In the genomic region with DNA sequence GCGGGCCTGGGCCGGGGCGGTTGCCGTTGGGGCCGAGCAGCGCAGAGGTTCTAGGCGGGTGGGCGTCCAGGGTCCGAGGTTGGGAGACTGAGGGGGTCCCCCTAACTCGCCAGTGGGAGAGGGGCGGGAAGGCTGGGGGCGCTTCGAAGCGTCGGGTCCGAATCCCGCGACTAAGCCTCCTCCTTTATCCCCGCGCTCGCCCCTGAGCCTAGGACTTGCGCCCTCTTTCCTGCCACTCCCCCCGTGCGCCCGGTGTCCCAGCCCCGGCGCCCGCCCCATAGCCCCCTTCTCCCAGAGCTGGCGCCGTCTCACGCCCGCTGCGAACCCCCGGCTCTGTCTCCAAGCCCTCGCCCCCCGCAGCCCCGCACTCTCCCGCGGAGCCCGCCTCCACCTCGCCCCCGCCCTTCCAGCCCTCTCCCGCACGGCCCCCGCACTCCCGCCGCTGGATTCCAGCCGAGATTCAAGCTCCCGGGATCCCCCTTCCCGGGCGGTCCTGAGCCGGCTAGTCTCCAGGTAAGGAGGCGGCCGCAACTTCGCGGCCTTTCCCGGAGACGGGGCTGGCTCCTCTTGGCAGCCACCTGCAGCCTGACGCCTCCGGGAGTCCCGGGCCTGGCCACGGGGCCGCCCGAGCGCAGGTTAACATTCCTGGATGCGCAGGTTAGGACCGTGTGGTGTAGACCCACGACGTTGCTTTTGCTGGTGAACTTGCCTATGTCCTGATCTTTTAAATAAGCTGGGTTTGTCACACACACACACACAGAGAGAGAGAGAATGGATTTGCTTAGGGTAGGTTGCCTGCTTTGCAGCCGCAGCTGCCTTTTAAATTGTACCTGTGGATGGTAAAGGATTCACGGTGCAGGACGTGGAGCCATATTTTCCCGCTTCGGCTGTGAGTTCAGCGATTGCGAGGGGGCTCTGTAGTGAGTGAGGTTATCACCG, we compare ENCODE assay signal across 1 cellular context.
TF ChIP-seq lines count a peak whose summit lies in the region.

No MANE protein-coding gene starts in this region.

TF ChIP-seq in HEK293, 187 proteins besides CTCF, POLR2A, EP300 and RAD21 (continued from another document and continues in another):
- TF ChIP-seq, protein P1, sequence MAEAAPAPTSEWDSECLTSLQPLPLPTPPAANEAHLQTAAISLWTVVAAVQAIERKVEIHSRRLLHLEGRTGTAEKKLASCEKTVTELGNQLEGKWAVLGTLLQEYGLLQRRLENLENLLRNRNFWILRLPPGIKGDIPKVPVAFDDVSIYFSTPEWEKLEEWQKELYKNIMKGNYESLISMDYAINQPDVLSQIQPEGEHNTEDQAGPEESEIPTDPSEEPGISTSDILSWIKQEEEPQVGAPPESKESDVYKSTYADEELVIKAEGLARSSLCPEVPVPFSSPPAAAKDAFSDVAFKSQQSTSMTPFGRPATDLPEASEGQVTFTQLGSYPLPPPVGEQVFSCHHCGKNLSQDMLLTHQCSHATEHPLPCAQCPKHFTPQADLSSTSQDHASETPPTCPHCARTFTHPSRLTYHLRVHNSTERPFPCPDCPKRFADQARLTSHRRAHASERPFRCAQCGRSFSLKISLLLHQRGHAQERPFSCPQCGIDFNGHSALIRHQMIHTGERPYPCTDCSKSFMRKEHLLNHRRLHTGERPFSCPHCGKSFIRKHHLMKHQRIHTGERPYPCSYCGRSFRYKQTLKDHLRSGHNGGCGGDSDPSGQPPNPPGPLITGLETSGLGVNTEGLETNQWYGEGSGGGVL (tag by site-specific recombination; IDR thresholded peaks at IDR 0.05), result 0 out of 2 replicates have a peak, but pooled peaks have one; percentile 20
- TF ChIP-seq ZNF792 (tag by site-specific recombination; IDR thresholded peaks at IDR 0.05) (no peak), FEZF1 (tag by site-specific recombination; IDR thresholded peaks at IDR 0.05) (no peak), EGR2 (tag by site-specific recombination; IDR thresholded peaks at IDR 0.05; ENCODE audit: low read depth) (peak; percentile 53), ZNF433 (tag by site-specific recombination; IDR thresholded peaks at IDR 0.05; ENCODE audit: low read depth) (no peak), GLIS2 (tag by site-specific recombination; IDR thresholded peaks at IDR 0.05) (peak; percentile 57), ZNF76 (tag by site-specific recombination; IDR thresholded peaks at IDR 0.05; ENCODE audit: borderline replicate concordance, low read depth) (no peak), ZNF248 (tag by site-specific recombination; IDR thresholded peaks at IDR 0.05) (no peak), SCRT2 (tag by site-specific recombination; IDR thresholded peaks at IDR 0.05) (peak; percentile 84), ZNF19 (tag by site-specific recombination; IDR thresholded peaks at IDR 0.05; ENCODE audit: low read depth) (no peak), ZNF335 (tag by site-specific recombination; conservative IDR thresholded peaks at IDR 0.05) (peak; percentile 54), ZNF510 (tag by site-specific recombination; IDR thresholded peaks at IDR 0.05; ENCODE audit: insufficient replicate concordance) (no peak), GLIS1 (tag by site-specific recombination; IDR thresholded peaks at IDR 0.05) (peak; percentile 85), BCL11A (tag by site-specific recombination; IDR thresholded peaks at IDR 0.05; ENCODE audit: low read depth) (no peak), ZFP37 (tag by site-specific recombination; IDR thresholded peaks at IDR 0.05) (no peak), ZNF530 (tag by site-specific recombination; IDR thresholded peaks at IDR 0.05; ENCODE audit: low read depth) (no peak), ZNF621 (tag by site-specific recombination; IDR thresholded peaks at IDR 0.05) (no peak), ZXDB (tag by site-specific recombination; IDR thresholded peaks at IDR 0.05) (peak; percentile 52; the same call in 1 of the 2 replicates), ZNF585B (tag by site-specific recombination; IDR thresholded peaks at IDR 0.05) (no peak), SP3 (tag by site-specific recombination; IDR thresholded peaks at IDR 0.05) (no peak), KLF10 (tag by site-specific recombination; IDR thresholded peaks at IDR 0.05) (no peak), ZNF660 (tag by site-specific recombination; IDR thresholded peaks at IDR 0.05) (no peak), BCL11B (tag by site-specific recombination; IDR thresholded peaks at IDR 0.05; ENCODE audit: low read depth) (no peak), ZNF354C (tag by site-specific recombination; IDR thresholded peaks at IDR 0.05; ENCODE audit: borderline replicate concordance, low read depth) (no peak), ZNF202 (tag by site-specific recombination; IDR thresholded peaks at IDR 0.05; ENCODE audit: borderline replicate concordance) (no peak), ZNF266 (tag by site-specific recombination; IDR thresholded peaks at IDR 0.05; ENCODE audit: low read depth) (no peak)
- TF ChIP-seq, protein P2, sequence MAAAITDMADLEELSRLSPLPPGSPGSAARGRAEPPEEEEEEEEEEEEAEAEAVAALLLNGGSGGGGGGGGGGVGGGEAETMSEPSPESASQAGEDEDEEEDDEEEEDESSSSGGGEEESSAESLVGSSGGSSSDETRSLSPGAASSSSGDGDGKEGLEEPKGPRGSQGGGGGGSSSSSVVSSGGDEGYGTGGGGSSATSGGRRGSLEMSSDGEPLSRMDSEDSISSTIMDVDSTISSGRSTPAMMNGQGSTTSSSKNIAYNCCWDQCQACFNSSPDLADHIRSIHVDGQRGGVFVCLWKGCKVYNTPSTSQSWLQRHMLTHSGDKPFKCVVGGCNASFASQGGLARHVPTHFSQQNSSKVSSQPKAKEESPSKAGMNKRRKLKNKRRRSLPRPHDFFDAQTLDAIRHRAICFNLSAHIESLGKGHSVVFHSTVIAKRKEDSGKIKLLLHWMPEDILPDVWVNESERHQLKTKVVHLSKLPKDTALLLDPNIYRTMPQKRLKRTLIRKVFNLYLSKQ (tag by site-specific recombination; IDR thresholded peaks at IDR 0.05; ENCODE audit: borderline replicate concordance), result no peak
- TF ChIP-seq, protein P3, sequence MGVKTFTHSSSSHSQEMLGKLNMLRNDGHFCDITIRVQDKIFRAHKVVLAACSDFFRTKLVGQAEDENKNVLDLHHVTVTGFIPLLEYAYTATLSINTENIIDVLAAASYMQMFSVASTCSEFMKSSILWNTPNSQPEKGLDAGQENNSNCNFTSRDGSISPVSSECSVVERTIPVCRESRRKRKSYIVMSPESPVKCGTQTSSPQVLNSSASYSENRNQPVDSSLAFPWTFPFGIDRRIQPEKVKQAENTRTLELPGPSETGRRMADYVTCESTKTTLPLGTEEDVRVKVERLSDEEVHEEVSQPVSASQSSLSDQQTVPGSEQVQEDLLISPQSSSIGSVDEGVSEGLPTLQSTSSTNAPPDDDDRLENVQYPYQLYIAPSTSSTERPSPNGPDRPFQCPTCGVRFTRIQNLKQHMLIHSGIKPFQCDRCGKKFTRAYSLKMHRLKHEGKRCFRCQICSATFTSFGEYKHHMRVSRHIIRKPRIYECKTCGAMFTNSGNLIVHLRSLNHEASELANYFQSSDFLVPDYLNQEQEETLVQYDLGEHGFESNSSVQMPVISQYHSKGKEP (tag by site-specific recombination; IDR thresholded peaks at IDR 0.05), result no peak
- TF ChIP-seq, protein P4, sequence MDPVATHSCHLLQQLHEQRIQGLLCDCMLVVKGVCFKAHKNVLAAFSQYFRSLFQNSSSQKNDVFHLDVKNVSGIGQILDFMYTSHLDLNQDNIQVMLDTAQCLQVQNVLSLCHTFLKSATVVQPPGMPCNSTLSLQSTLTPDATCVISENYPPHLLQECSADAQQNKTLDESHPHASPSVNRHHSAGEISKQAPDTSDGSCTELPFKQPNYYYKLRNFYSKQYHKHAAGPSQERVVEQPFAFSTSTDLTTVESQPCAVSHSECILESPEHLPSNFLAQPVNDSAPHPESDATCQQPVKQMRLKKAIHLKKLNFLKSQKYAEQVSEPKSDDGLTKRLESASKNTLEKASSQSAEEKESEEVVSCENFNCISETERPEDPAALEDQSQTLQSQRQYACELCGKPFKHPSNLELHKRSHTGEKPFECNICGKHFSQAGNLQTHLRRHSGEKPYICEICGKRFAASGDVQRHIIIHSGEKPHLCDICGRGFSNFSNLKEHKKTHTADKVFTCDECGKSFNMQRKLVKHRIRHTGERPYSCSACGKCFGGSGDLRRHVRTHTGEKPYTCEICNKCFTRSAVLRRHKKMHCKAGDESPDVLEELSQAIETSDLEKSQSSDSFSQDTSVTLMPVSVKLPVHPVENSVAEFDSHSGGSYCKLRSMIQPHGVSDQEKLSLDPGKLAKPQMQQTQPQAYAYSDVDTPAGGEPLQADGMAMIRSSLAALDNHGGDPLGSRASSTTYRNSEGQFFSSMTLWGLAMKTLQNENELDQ (tag by site-specific recombination; IDR thresholded peaks at IDR 0.05; ENCODE audit: low read depth), result no peak
- TF ChIP-seq, protein P5, sequence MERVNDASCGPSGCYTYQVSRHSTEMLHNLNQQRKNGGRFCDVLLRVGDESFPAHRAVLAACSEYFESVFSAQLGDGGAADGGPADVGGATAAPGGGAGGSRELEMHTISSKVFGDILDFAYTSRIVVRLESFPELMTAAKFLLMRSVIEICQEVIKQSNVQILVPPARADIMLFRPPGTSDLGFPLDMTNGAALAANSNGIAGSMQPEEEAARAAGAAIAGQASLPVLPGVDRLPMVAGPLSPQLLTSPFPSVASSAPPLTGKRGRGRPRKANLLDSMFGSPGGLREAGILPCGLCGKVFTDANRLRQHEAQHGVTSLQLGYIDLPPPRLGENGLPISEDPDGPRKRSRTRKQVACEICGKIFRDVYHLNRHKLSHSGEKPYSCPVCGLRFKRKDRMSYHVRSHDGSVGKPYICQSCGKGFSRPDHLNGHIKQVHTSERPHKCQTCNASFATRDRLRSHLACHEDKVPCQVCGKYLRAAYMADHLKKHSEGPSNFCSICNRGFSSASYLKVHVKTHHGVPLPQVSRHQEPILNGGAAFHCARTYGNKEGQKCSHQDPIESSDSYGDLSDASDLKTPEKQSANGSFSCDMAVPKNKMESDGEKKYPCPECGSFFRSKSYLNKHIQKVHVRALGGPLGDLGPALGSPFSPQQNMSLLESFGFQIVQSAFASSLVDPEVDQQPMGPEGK (tag by site-specific recombination; IDR thresholded peaks at IDR 0.05), result peak; percentile 40
- TF ChIP-seq, protein P6, sequence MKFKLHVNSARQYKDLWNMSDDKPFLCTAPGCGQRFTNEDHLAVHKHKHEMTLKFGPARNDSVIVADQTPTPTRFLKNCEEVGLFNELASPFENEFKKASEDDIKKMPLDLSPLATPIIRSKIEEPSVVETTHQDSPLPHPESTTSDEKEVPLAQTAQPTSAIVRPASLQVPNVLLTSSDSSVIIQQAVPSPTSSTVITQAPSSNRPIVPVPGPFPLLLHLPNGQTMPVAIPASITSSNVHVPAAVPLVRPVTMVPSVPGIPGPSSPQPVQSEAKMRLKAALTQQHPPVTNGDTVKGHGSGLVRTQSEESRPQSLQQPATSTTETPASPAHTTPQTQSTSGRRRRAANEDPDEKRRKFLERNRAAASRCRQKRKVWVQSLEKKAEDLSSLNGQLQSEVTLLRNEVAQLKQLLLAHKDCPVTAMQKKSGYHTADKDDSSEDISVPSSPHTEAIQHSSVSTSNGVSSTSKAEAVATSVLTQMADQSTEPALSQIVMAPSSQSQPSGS (tag by site-specific recombination; IDR thresholded peaks at IDR 0.05; ENCODE audit: low read depth), result no peak
- TF ChIP-seq, protein P7, sequence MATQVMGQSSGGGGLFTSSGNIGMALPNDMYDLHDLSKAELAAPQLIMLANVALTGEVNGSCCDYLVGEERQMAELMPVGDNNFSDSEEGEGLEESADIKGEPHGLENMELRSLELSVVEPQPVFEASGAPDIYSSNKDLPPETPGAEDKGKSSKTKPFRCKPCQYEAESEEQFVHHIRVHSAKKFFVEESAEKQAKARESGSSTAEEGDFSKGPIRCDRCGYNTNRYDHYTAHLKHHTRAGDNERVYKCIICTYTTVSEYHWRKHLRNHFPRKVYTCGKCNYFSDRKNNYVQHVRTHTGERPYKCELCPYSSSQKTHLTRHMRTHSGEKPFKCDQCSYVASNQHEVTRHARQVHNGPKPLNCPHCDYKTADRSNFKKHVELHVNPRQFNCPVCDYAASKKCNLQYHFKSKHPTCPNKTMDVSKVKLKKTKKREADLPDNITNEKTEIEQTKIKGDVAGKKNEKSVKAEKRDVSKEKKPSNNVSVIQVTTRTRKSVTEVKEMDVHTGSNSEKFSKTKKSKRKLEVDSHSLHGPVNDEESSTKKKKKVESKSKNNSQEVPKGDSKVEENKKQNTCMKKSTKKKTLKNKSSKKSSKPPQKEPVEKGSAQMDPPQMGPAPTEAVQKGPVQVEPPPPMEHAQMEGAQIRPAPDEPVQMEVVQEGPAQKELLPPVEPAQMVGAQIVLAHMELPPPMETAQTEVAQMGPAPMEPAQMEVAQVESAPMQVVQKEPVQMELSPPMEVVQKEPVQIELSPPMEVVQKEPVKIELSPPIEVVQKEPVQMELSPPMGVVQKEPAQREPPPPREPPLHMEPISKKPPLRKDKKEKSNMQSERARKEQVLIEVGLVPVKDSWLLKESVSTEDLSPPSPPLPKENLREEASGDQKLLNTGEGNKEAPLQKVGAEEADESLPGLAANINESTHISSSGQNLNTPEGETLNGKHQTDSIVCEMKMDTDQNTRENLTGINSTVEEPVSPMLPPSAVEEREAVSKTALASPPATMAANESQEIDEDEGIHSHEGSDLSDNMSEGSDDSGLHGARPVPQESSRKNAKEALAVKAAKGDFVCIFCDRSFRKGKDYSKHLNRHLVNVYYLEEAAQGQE (tag by site-specific recombination; IDR thresholded peaks at IDR 0.05), result no peak
- TF ChIP-seq, protein P8, sequence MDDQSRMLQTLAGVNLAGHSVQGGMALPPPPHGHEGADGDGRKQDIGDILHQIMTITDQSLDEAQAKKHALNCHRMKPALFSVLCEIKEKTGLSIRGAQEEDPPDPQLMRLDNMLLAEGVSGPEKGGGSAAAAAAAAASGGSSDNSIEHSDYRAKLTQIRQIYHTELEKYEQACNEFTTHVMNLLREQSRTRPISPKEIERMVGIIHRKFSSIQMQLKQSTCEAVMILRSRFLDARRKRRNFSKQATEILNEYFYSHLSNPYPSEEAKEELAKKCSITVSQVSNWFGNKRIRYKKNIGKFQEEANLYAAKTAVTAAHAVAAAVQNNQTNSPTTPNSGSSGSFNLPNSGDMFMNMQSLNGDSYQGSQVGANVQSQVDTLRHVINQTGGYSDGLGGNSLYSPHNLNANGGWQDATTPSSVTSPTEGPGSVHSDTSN (CRISPR knock-in tag; IDR thresholded peaks at IDR 0.05), result no peak
- TF ChIP-seq, protein P9, sequence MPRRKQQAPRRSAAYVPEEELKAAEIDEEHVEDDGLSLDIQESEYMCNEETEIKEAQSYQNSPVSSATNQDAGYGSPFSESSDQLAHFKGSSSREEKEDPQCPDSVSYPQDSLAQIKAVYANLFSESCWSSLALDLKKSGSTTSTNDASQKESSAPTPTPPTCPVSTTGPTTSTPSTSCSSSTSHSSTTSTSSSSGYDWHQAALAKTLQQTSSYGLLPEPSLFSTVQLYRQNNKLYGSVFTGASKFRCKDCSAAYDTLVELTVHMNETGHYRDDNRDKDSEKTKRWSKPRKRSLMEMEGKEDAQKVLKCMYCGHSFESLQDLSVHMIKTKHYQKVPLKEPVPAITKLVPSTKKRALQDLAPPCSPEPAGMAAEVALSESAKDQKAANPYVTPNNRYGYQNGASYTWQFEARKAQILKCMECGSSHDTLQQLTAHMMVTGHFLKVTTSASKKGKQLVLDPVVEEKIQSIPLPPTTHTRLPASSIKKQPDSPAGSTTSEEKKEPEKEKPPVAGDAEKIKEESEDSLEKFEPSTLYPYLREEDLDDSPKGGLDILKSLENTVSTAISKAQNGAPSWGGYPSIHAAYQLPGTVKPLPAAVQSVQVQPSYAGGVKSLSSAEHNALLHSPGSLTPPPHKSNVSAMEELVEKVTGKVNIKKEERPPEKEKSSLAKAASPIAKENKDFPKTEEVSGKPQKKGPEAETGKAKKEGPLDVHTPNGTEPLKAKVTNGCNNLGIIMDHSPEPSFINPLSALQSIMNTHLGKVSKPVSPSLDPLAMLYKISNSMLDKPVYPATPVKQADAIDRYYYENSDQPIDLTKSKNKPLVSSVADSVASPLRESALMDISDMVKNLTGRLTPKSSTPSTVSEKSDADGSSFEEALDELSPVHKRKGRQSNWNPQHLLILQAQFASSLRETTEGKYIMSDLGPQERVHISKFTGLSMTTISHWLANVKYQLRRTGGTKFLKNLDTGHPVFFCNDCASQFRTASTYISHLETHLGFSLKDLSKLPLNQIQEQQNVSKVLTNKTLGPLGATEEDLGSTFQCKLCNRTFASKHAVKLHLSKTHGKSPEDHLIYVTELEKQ (tag by site-specific recombination; IDR thresholded peaks at IDR 0.05; ENCODE audit: borderline replicate concordance), result no peak
